ENCODE assay signal across 1 cellular context in genomic region chr19:6086081-6086858, GRCh38.
A peak's percentile ranks its signal among the peaks of the same experiment; 100 is the strongest.
TF ChIP-seq lines count a peak whose summit lies in the region.

No MANE protein-coding gene starts in this region.

TF ChIP-seq in IMR-90, 13 proteins besides CTCF, POLR2A, EP300 and RAD21:
- TF ChIP-seq USF2 (IDR thresholded peaks at IDR 0.05; ENCODE audit: low read depth, low read length), result no peak
- no peak for TF ChIP-seq FOS (IDR thresholded peaks at IDR 0.05; ENCODE audit: low read depth, low read length)
- TF ChIP-seq CEBPB (IDR thresholded peaks at IDR 0.05; ENCODE audit: low read depth, low read length), result peak; percentile 32; the same call in 1 of the 2 replicates
- TF ChIP-seq NFE2L2 (IDR thresholded peaks at IDR 0.05; ENCODE audit: low read depth, low read length), result no peak
- no peak for TF ChIP-seq SMC3 (IDR thresholded peaks at IDR 0.05; ENCODE audit: low read depth, low read length)
- no peak for TF ChIP-seq MXI1 (IDR thresholded peaks at IDR 0.05; ENCODE audit: borderline replicate concordance, low read depth, low read length)
- TF ChIP-seq BHLHE40 (IDR thresholded peaks at IDR 0.05; ENCODE audit: low read depth, low read length), result no peak
- no peak for TF ChIP-seq CHD1 (IDR thresholded peaks at IDR 0.05; ENCODE audit: low read depth, low read length)
TF ChIP-seq in IMR-90: peak in this region for 1.
